Comparison of ENCODE assay signal across 14 cellular contexts in the genomic region with DNA sequence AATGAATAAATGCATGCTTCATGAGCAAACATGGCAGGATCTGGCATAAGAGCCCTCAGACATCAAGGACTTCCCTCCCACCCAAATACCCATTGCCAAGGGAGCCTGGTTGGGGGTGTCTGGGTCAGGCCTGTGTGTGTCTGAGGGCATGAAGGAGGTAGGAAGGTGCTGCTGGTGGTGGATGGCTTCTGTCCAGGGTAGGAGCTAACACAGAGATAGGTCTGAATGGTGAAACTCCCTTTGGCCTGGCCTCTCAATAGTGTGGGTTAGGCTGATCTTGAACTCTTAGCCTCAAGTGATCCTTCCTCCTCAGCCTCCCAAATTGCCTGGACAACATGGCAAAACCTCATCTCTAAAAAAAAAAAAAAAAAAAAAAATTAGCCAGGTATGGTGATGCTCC. TPM values are rescaled to one million over a fixed set of nuclear protein-coding genes. Genes with fewer than 3 reads are reported as not detected.
DNase-seq lines count a peak whose midpoint lies in the region; ATAC-seq, FAIRE-seq and TF ChIP-seq lines count a peak whose summit lies in the region.
"Had no signal": no experiment of that assay in that cellular context is flagged by ENCODE, and none has a peak within 500 bp of the region (broad histone marks: within the 10 kb centered on the region; RNA-seq: fewer than 3 reads in every experiment).

No MANE protein-coding gene starts in this region.

- no peak for TF ChIP-seq RAD21 in HepG2 (CRISPR knock-in tag; IDR thresholded peaks at IDR 0.05)

- H3K27me3 ChIP-seq in OCI-LY1 (ENCODE audit: insufficient read depth, low read length) (no peaks in the 10 kb centered on the region), hepatocyte (no peaks in the 10 kb centered on the region), HepG2 (ENCODE audit: control insufficient read depth in 1 of 2, insufficient read depth in 2 of 2, low read length in 2 of 2) (peaks cover 0 to 33% of the 10 kb centered on the region in 2 experiments; a peak in 2 of 5 replicates)
- H3K27me3 ChIP-seq: ascending aorta, ovary, upper lobe of left lung had no signal

- H3K27me3 Mint-ChIP-seq in activated T-cell treated with anti-CD3 and anti-CD28 coated beads, Interleukin-2, amount 50 U/mL, for 24 hours, result no peaks in the 10 kb centered on the region
- no peaks in the 10 kb centered on the region for H3K27me3 Mint-ChIP-seq in central memory CD8-positive, alpha-beta T cell

- CTCF ChIA-PET in HepG2 (lab: Yijun Ruan, JAX; ENCODE audit: low intra/inter-chr PET ratio, low total read pairs), result no interaction called here

- H3K4me2 ChIP-seq in OCI-LY1 (ENCODE audit: low read length) (peak overlapping the region; percentile 75), hepatocyte (no peak overlapping the region), HepG2 (ENCODE audit: low read depth, low read length) (no peak overlapping the region)

- intact Hi-C loops in HepG2 (cut with micrococcal nuclease; ENCODE audit: unreplicated experiment), result no loop called here

- peaks cover 29% of the 10 kb centered on the region for H3K36me3 Mint-ChIP-seq in activated T-cell treated with anti-CD3 and anti-CD28 coated beads, Interleukin-2, amount 50 U/mL, for 24 hours (ENCODE audit: low read depth)
- peaks cover 15% of the 10 kb centered on the region for H3K36me3 Mint-ChIP-seq in central memory CD8-positive, alpha-beta T cell (ENCODE audit: insufficient read depth)
- peaks cover 61% of the 10 kb centered on the region for H3K36me3 Mint-ChIP-seq in stimulated activated effector memory CD8-positive, alpha-beta T cell treated with anti-CD3 and anti-CD28 coated beads, Interleukin-12 subunit alpha, Interleukin-12 subunit beta, amount 100 ng/mL, for 72 hours

- ATAC-seq in central memory CD8-positive, alpha-beta T cell (replicated peaks; ENCODE audit: extremely low read depth, poor library complexity, severe bottlenecking), result no peak
- ATAC-seq in stimulated activated effector memory CD8-positive, alpha-beta T cell treated with anti-CD3 and anti-CD28 coated beads, Interleukin-12 subunit alpha, Interleukin-12 subunit beta, amount 100 ng/mL, for 72 hours, result no peak
- ATAC-seq in HepG2, result no peak

- H3K4me3 Mint-ChIP-seq in activated T-cell treated with anti-CD3 and anti-CD28 coated beads, Interleukin-2, amount 50 U/mL, for 24 hours, result peak overlapping the region; percentile 87
- peak overlapping the region; percentile 85 for H3K4me3 Mint-ChIP-seq in central memory CD8-positive, alpha-beta T cell
- peak overlapping the region; percentile 84 for H3K4me3 Mint-ChIP-seq in stimulated activated effector memory CD8-positive, alpha-beta T cell treated with anti-CD3 and anti-CD28 coated beads, Interleukin-12 subunit alpha, Interleukin-12 subunit beta, amount 100 ng/mL, for 72 hours

- peaks cover 14% of the 10 kb centered on the region; the same call in 1 of the 2 replicates for H3K79me2 ChIP-seq in OCI-LY1 (ENCODE audit: insufficient read depth, low read length)
- H3K79me2 ChIP-seq in hepatocyte, result peaks cover 4% of the 10 kb centered on the region
- no peaks in the 10 kb centered on the region for H3K79me2 ChIP-seq in HepG2 (ENCODE audit: insufficient read depth, low read length)

- no TSS peak for BruUV-seq in HepG2 (replicated peaks; lab: Mats Ljungman, UMichigan)

- no peak for TF ChIP-seq POLR2A in HepG2 (IDR thresholded peaks at IDR 0.05; ENCODE audit: insufficient read depth in 1 of 2, low read depth in 2 of 2, low read length in 2 of 2)

- no peak overlapping the region for H2AFZ ChIP-seq in OCI-LY1 (ENCODE audit: low read length)
- no peak overlapping the region for H2AFZ ChIP-seq in hepatocyte
- H2AFZ ChIP-seq in HepG2 (ENCODE audit: low read length), result no peak overlapping the region

- FAIRE-seq in HepG2 (lab: Jason Lieb, UNC), result no peak
- FAIRE-seq: RCC 7860 had no signal

- TF ChIP-seq EP300 in HepG2 (IDR thresholded peaks at IDR 0.05; ENCODE audit: low read depth in 2 of 2, low read length in 2 of 2) (no peak), HepG2 (CRISPR knock-in tag; IDR thresholded peaks at IDR 0.05; ENCODE audit: borderline replicate concordance) (no peak)

- H3K4me3 ChIP-seq in OCI-LY1 (ENCODE audit: low read depth, low read length, poor library complexity, severe bottlenecking), result peak overlapping the region; percentile 61
- H3K4me3 ChIP-seq in hepatocyte, result no peak overlapping the region
- no peak overlapping the region for H3K4me3 ChIP-seq in HepG2 (replicated peaks in 1 of 3; ENCODE audit: insufficient read depth in 1 of 3, low read depth in 2 of 3, low read length in 3 of 3)
- H3K4me3 ChIP-seq: ascending aorta, ovary had no signal

- H4K20me1 ChIP-seq in OCI-LY1 (ENCODE audit: insufficient read depth, low read length) (no peaks in the 10 kb centered on the region), hepatocyte (ENCODE audit: insufficient read depth, poor library complexity, severe bottlenecking) (no peaks in the 10 kb centered on the region), HepG2 (ENCODE audit: insufficient read depth, low read length) (no peaks in the 10 kb centered on the region)

- H3K9me3 Mint-ChIP-seq in activated T-cell treated with anti-CD3 and anti-CD28 coated beads, Interleukin-2, amount 50 U/mL, for 24 hours, result no peaks in the 10 kb centered on the region
- no peaks in the 10 kb centered on the region for H3K9me3 Mint-ChIP-seq in central memory CD8-positive, alpha-beta T cell
- no peaks in the 10 kb centered on the region for H3K9me3 Mint-ChIP-seq in stimulated activated effector memory CD8-positive, alpha-beta T cell treated with anti-CD3 and anti-CD28 coated beads, Interleukin-12 subunit alpha, Interleukin-12 subunit beta, amount 100 ng/mL, for 72 hours

- POLR2A ChIA-PET in HepG2 (lab: Yijun Ruan, JAX), result no interaction called here

- H3K9ac ChIP-seq in OCI-LY1 (ENCODE audit: low read length) (peak overlapping the region; percentile 64; the same call in 1 of the 2 replicates), HepG2 (ENCODE audit: insufficient read depth, low read depth, low read length) (no peak overlapping the region)

- H3K27ac ChIP-seq in OCI-LY1 (ENCODE audit: low read depth, low read length, poor library complexity, severe bottlenecking) (peak overlapping the region; percentile 92), hepatocyte (no peak overlapping the region), HepG2 (ENCODE audit: extremely low read length, insufficient read depth, low read length) (no peak overlapping the region)
- H3K27ac ChIP-seq: ascending aorta, ovary had no signal

- TF ChIP-seq CTCF in OCI-LY1 (IDR thresholded peaks at IDR 0.05; ENCODE audit: low read length) (no peak), hepatocyte (IDR thresholded peaks at IDR 0.05; ENCODE audit: poor library complexity) (no peak), HepG2 (CRISPR knock-in tag; IDR thresholded peaks at IDR 0.05) (no peak)

- H3F3A ChIP-seq in OCI-LY1 (ENCODE audit: insufficient read depth, low read length), result no peaks in the 10 kb centered on the region

- H3K36me3 ChIP-seq in OCI-LY1 (ENCODE audit: insufficient read depth, low read length) (peaks cover 21% of the 10 kb centered on the region), hepatocyte (replicated peaks; ENCODE audit: insufficient read depth, low read depth) (no peaks in the 10 kb centered on the region), HepG2 (replicated peaks in 1 of 2; ENCODE audit: control insufficient read depth in 1 of 2, insufficient read depth in 2 of 2, low read length in 2 of 2) (no peaks in the 10 kb centered on the region)
- H3K36me3 ChIP-seq: ascending aorta, ovary had no signal

- in situ Hi-C loops in HepG2 (cut with HindIII; ENCODE audit: extremely low pct_ligation_motif_present, low pct_unique_long_range_greater_than_20kb), result no loop called here

- H3K9me2 ChIP-seq in OCI-LY1 (ENCODE audit: low read depth, low read length) (no peaks in the 10 kb centered on the region), hepatocyte (replicated peaks; ENCODE audit: insufficient read depth) (no peaks in the 10 kb centered on the region)

- H3K9me3 ChIP-seq in OCI-LY1 (ENCODE audit: low read length), result no peaks in the 10 kb centered on the region
- no peaks in the 10 kb centered on the region for H3K9me3 ChIP-seq in hepatocyte (ENCODE audit: low read depth)
- no peaks in the 10 kb centered on the region for H3K9me3 ChIP-seq in HepG2 (ENCODE audit: low read length)
- H3K9me3 ChIP-seq: ascending aorta, ovary, upper lobe of left lung had no signal

- H3K4me1 Mint-ChIP-seq in activated T-cell treated with anti-CD3 and anti-CD28 coated beads, Interleukin-2, amount 50 U/mL, for 24 hours (ENCODE audit: low read depth), result peaks cover 68% of the 10 kb centered on the region
- H3K4me1 Mint-ChIP-seq in central memory CD8-positive, alpha-beta T cell, result peaks cover 79% of the 10 kb centered on the region
- peaks cover 74% of the 10 kb centered on the region for H3K4me1 Mint-ChIP-seq in stimulated activated effector memory CD8-positive, alpha-beta T cell treated with anti-CD3 and anti-CD28 coated beads, Interleukin-12 subunit alpha, Interleukin-12 subunit beta, amount 100 ng/mL, for 72 hours

- H3K27ac Mint-ChIP-seq in activated T-cell treated with anti-CD3 and anti-CD28 coated beads, Interleukin-2, amount 50 U/mL, for 24 hours, result peak overlapping the region; percentile 96
- H3K27ac Mint-ChIP-seq in central memory CD8-positive, alpha-beta T cell (ENCODE audit: low read depth), result peak overlapping the region; percentile 90
- peak overlapping the region; percentile 97 for H3K27ac Mint-ChIP-seq in stimulated activated effector memory CD8-positive, alpha-beta T cell treated with anti-CD3 and anti-CD28 coated beads, Interleukin-12 subunit alpha, Interleukin-12 subunit beta, amount 100 ng/mL, for 72 hours

- peaks cover 63% of the 10 kb centered on the region for H3K4me1 ChIP-seq in OCI-LY1 (ENCODE audit: insufficient read depth, low read length, severe bottlenecking)
- H3K4me1 ChIP-seq in hepatocyte (ENCODE audit: insufficient read depth), result peaks cover 14% of the 10 kb centered on the region
- peaks cover 21% of the 10 kb centered on the region for H3K4me1 ChIP-seq in HepG2 (ENCODE audit: insufficient read depth, low read length)

- no peak for DNase-seq in activated T-cell treated with anti-CD3 and anti-CD28 coated beads, Interleukin-2, amount 50 U/mL, for 24 hours
- DNase-seq in activated T-cell treated with anti-CD3 and anti-CD28 coated beads, Interleukin-2, amount 50 U/mL, for 1 hour, result no peak
- DNase-seq in central memory CD8-positive, alpha-beta T cell (ENCODE audit: low spot score in 2 of 2), result no peak
- no peak for DNase-seq in stimulated activated effector memory CD8-positive, alpha-beta T cell treated with anti-CD3 and anti-CD28 coated beads, Interleukin-12 subunit alpha, Interleukin-12 subunit beta, amount 100 ng/mL, for 72 hours (ENCODE audit: low spot score in 2 of 2)
- DNase-seq in hepatocyte (ENCODE audit: low spot score), result no peak
- DNase-seq in HepG2 (ENCODE audit: low spot score), result no peak
- DNase-seq in putamen (ENCODE audit: low spot score), result no peak
- DNase-seq: DMS153, NCI-H1092 treated with DMSO at 0.1 percent for 48 hours, ovary, upper lobe of left lung had no signal

RNA-seq across cellular contexts. Expression of gene AMPD3, which starts 2.8 kb away (rescaled TPM):
- total RNA-seq in hepatocyte (3.4 and 4.1 TPM in 2 replicates), HepG2 (2016; rRNA removed; fragmentation: Illumina TruSeq; extraction: Trizol) (0.31 and 0.33 TPM in 2 replicates)
- polyA plus RNA-seq in hepatocyte (1.8 and 3.6 TPM in 2 replicates), HepG2 (2011; rRNA removed) (1.3 and 2.3 TPM in 2 replicates)
- total RNA-seq in HepG2 (2016; cell fraction: cytosol; rRNA removed; fragmentation: Illumina TruSeq; extraction: Trizol; ENCODE audit: low read depth), result 0.30 TPM in 1 of 2 replicates, not detected in the other
- 0.32 and 0.59 TPM in 2 replicates for total RNA-seq in HepG2 (2016; cell fraction: insoluble cytoplasmic fraction; rRNA removed; fragmentation: Illumina TruSeq; extraction: Trizol)
- 0.22 and 0.55 TPM in 2 replicates for total RNA-seq in HepG2 (2016; cell fraction: membrane; rRNA removed; fragmentation: Illumina TruSeq; extraction: Trizol)
- total RNA-seq in HepG2 (2016; cell fraction: nucleus; rRNA removed; fragmentation: Illumina TruSeq; extraction: Trizol), result 0.50 and 0.75 TPM in 2 replicates
- 1.3 TPM in 2 replicates for polyA plus RNA-seq in HepG2 (2011; cell fraction: cytosol; rRNA removed)
- 4.0 and 6.8 TPM in 2 replicates for polyA plus RNA-seq in HepG2 (2011; cell fraction: nucleus; rRNA removed)
- 0.68 and 0.98 TPM in 2 replicates for polyA plus RNA-seq in HepG2 (2012)
- not detected in 2 replicates for polyA plus RNA-seq in HepG2 (2016; cell fraction: cytosol; fragmentation: Illumina TruSeq; extraction: Trizol; ENCODE audit: low read depth)
- 0.26 and 0.58 TPM in 2 replicates for polyA plus RNA-seq in HepG2 (2016; cell fraction: insoluble cytoplasmic fraction; fragmentation: Illumina TruSeq; extraction: Trizol; ENCODE audit: low read depth)
- polyA plus RNA-seq in HepG2 (2016; cell fraction: membrane; fragmentation: Illumina TruSeq; extraction: Trizol; ENCODE audit: low read depth), result 0.08 and 0.31 TPM in 2 replicates
- polyA plus RNA-seq in HepG2 (2016; cell fraction: nucleus; fragmentation: Illumina TruSeq; extraction: Trizol; ENCODE audit: insufficient read depth, low read depth), result 0.57 and 0.97 TPM in 2 replicates
- 5.9 TPM in 2 replicates for polyA minus RNA-seq in HepG2 (2011; rRNA and poly(A)+ RNA removed; ENCODE audit: low replicate concordance)
- 1.8 and 2.4 TPM in 2 replicates for polyA minus RNA-seq in HepG2 (2011; cell fraction: cytosol; rRNA and poly(A)+ RNA removed)
- 7.9 and 9.4 TPM in 2 replicates for polyA minus RNA-seq in HepG2 (2011; cell fraction: nucleus; rRNA and poly(A)+ RNA removed)
